Comparison of ENCODE assay signal across 7 cellular contexts in genomic region chr9:42365244-42365951, GRCh38.
A peak's percentile ranks its signal among the peaks of the same experiment; 100 is the strongest.
DNase-seq lines count a peak whose midpoint lies in the region; ATAC-seq and TF ChIP-seq lines count a peak whose summit lies in the region.
"Not testable (repeated sequence)": the region's sequence is repeated elsewhere in the genome, so short reads cannot be mapped to it uniquely, and the experiment has no call there.

No MANE protein-coding gene starts in this region.

- H3K36me3 Mint-ChIP-seq in activated CD4-positive, alpha-beta T cell treated with anti-CD3 and anti-CD28 coated beads for 36 hours (ENCODE audit: low read depth); natural killer cell treated with Interleukin-12 subunit alpha and Interleukin-12 subunit beta and Interleukin-15 and Interleukin-18, amount 100 ng/mL, for 72 hours: not testable (repeated sequence)

- H3K4me3 Mint-ChIP-seq in activated CD4-positive, alpha-beta T cell treated with anti-CD3 and anti-CD28 coated beads for 36 hours; natural killer cell treated with Interleukin-12 subunit alpha and Interleukin-12 subunit beta and Interleukin-15 and Interleukin-18, amount 100 ng/mL, for 72 hours: not testable (repeated sequence)

- not testable (repeated sequence) for H3K9me3 Mint-ChIP-seq in activated CD4-positive, alpha-beta T cell treated with anti-CD3 and anti-CD28 coated beads for 36 hours (ENCODE audit: low read depth); natural killer cell treated with Interleukin-12 subunit alpha and Interleukin-12 subunit beta and Interleukin-15 and Interleukin-18, amount 100 ng/mL, for 72 hours

- H3K27me3 ChIP-seq in foreskin keratinocyte: not testable (repeated sequence)

- intact Hi-C loops in activated CD4-positive, alpha-beta T cell treated with anti-CD3 and anti-CD28 coated beads for 36 hours (cut with DNase I, micrococcal nuclease): not testable (repeated sequence)

- POLR2A ChIA-PET in activated CD4-positive, alpha-beta T cell treated with anti-CD3 and anti-CD28 coated beads for 36 hours (lab: Charles Lee): not testable (repeated sequence)

- H3K27me3 Mint-ChIP-seq in activated CD4-positive, alpha-beta T cell treated with anti-CD3 and anti-CD28 coated beads for 36 hours; natural killer cell treated with Interleukin-12 subunit alpha and Interleukin-12 subunit beta and Interleukin-15 and Interleukin-18, amount 100 ng/mL, for 72 hours: not testable (repeated sequence)

- TF ChIP-seq CTCF in foreskin keratinocyte (conservative IDR thresholded peaks at IDR 0.05): not testable (repeated sequence)

- not testable (repeated sequence) for H3K27ac Mint-ChIP-seq in activated CD4-positive, alpha-beta T cell treated with anti-CD3 and anti-CD28 coated beads for 36 hours; natural killer cell treated with Interleukin-12 subunit alpha and Interleukin-12 subunit beta and Interleukin-15 and Interleukin-18, amount 100 ng/mL, for 72 hours

- peak; percentile 88 for ATAC-seq in GM18868 (IDR thresholded peaks at IDR 0.05; ENCODE audit: unreplicated experiment)
- ATAC-seq in GM21526 (IDR thresholded peaks at IDR 0.05; ENCODE audit: low FRiP score, unreplicated experiment): peak; percentile 92
- peak; percentile 97 for ATAC-seq in HG02973 (IDR thresholded peaks at IDR 0.05; ENCODE audit: unreplicated experiment)
- peak; percentile 92 for ATAC-seq in HG03521 (IDR thresholded peaks at IDR 0.05; ENCODE audit: unreplicated experiment)
- ATAC-seq in activated CD4-positive, alpha-beta T cell treated with anti-CD3 and anti-CD28 coated beads for 36 hours: peak; percentile 53
- peak; percentile 92 for ATAC-seq in foreskin keratinocyte
- ATAC-seq in natural killer cell treated with Interleukin-12 subunit alpha and Interleukin-12 subunit beta and Interleukin-15 and Interleukin-18, amount 100 ng/mL, for 72 hours: peak; percentile 50 to 77

- CTCF ChIA-PET in activated CD4-positive, alpha-beta T cell treated with anti-CD3 and anti-CD28 coated beads for 36 hours (lab: Charles Lee): not testable (repeated sequence)

- not testable (repeated sequence) for H3K4me1 Mint-ChIP-seq in activated CD4-positive, alpha-beta T cell treated with anti-CD3 and anti-CD28 coated beads for 36 hours; natural killer cell treated with Interleukin-12 subunit alpha and Interleukin-12 subunit beta and Interleukin-15 and Interleukin-18, amount 100 ng/mL, for 72 hours (ENCODE audit: low read depth in 2 of 2)

- H3K4me1 ChIP-seq in foreskin keratinocyte: not testable (repeated sequence)

- H3K27ac ChIP-seq in foreskin keratinocyte: not testable (repeated sequence)

- not testable (repeated sequence) for DNase-seq in activated CD4-positive, alpha-beta T cell treated with anti-CD3 and anti-CD28 coated beads for 36 hours; foreskin keratinocyte; natural killer cell treated with Interleukin-12 subunit alpha and Interleukin-12 subunit beta and Interleukin-15 and Interleukin-18, amount 100 ng/mL, for 72 hours (ENCODE audit: low spot score)
